1 cellular context compared by ENCODE assay signal in genomic region chr12:113162102-113163029, GRCh38.
TF ChIP-seq lines count a peak whose summit lies in the region.

No MANE protein-coding gene starts in this region.

TF ChIP-seq in SK-N-SH, 30 proteins besides CTCF, POLR2A, EP300 and RAD21:
- TF ChIP-seq, protein P1, sequence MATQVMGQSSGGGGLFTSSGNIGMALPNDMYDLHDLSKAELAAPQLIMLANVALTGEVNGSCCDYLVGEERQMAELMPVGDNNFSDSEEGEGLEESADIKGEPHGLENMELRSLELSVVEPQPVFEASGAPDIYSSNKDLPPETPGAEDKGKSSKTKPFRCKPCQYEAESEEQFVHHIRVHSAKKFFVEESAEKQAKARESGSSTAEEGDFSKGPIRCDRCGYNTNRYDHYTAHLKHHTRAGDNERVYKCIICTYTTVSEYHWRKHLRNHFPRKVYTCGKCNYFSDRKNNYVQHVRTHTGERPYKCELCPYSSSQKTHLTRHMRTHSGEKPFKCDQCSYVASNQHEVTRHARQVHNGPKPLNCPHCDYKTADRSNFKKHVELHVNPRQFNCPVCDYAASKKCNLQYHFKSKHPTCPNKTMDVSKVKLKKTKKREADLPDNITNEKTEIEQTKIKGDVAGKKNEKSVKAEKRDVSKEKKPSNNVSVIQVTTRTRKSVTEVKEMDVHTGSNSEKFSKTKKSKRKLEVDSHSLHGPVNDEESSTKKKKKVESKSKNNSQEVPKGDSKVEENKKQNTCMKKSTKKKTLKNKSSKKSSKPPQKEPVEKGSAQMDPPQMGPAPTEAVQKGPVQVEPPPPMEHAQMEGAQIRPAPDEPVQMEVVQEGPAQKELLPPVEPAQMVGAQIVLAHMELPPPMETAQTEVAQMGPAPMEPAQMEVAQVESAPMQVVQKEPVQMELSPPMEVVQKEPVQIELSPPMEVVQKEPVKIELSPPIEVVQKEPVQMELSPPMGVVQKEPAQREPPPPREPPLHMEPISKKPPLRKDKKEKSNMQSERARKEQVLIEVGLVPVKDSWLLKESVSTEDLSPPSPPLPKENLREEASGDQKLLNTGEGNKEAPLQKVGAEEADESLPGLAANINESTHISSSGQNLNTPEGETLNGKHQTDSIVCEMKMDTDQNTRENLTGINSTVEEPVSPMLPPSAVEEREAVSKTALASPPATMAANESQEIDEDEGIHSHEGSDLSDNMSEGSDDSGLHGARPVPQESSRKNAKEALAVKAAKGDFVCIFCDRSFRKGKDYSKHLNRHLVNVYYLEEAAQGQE (IDR thresholded peaks at IDR 0.05; ENCODE audit: low read depth, low read length) = peak; percentile 47; the same call in 1 of the 2 replicates
- TF ChIP-seq TCF12 (IDR thresholded peaks at IDR 0.05) (peak; percentile 65), FOSL2 (IDR thresholded peaks at IDR 0.05; ENCODE audit: borderline replicate concordance, low read depth) (peak; percentile 32; the same call in 1 of the 2 replicates), JUND (IDR thresholded peaks at IDR 0.05) (peak; percentile 24; the same call in 1 of the 2 replicates), RXRA (IDR thresholded peaks at IDR 0.05; ENCODE audit: borderline replicate concordance, low read depth) (no peak; the same call in 1 of the 2 replicates), NFIC (IDR thresholded peaks at IDR 0.05; ENCODE audit: borderline replicate concordance) (peak; percentile 57)
TF ChIP-seq in SK-N-SH: peak in this region for 5.
